In genomic region chr11:26971961-26972360, GRCh38 we compare ENCODE assay signal across 18 cellular contexts. TPM values are rescaled to one million over a fixed set of nuclear protein-coding genes. Genes with fewer than 3 reads are reported as not detected.
DNase-seq lines count a peak whose midpoint lies in the region; ATAC-seq and TF ChIP-seq lines count a peak whose summit lies in the region.
"Had no signal": no experiment of that assay in that cellular context is flagged by ENCODE, and none has a peak within 500 bp of the region (broad histone marks: within the 10 kb centered on the region; RNA-seq: fewer than 3 reads in every experiment).

No MANE protein-coding gene starts in this region.

- H3K27me3 ChIP-seq in GM23248 (replicated peaks; ENCODE audit: insufficient read depth) (no peaks in the 10 kb centered on the region), RWPE2 (ENCODE audit: insufficient read depth, poor library complexity, severe bottlenecking) (no peaks in the 10 kb centered on the region), uterus (no peaks in the 10 kb centered on the region)
- H3K27me3 ChIP-seq: BLaER1 had no signal

- no peaks in the 10 kb centered on the region for H3K79me2 ChIP-seq in GM23248 (ENCODE audit: insufficient read depth)

- H3F3A ChIP-seq in GM23248 (ENCODE audit: insufficient read depth) = peaks cover 31% of the 10 kb centered on the region

- 11 to 16% methylated on average over 2 of the region's 2 CpGs for WGBS in GM23248 (ENCODE audit: low coverage in 1 of 2, low lambda C conversion rate in 2 of 2, missing lambda C conversion rate in 2 of 2), 2 experiments

- intact Hi-C loops in uterus (cut with DNase I; ENCODE audit: low total_unique reads) = no loop called here

- TF ChIP-seq POLR2A in uterus (IDR thresholded peaks at IDR 0.05) = no peak

- H3K27ac ChIP-seq in GM23248 (peak overlapping the region; percentile 31; the same call in 1 of the 2 replicates), RWPE2 (ENCODE audit: poor library complexity, severe bottlenecking) (peak overlapping the region; percentile 32), uterus (no peak overlapping the region)
- H3K27ac ChIP-seq: A549, BLaER1, KMS-11 had no signal

- H3K36me3 ChIP-seq in GM23248 (ENCODE audit: low read depth) (no peaks in the 10 kb centered on the region), RWPE2 (ENCODE audit: low read depth) (no peaks in the 10 kb centered on the region), uterus (no peaks in the 10 kb centered on the region)
- H3K36me3 ChIP-seq: BLaER1 had no signal

- H3K9me3 ChIP-seq in GM23248 (ENCODE audit: low read depth) = no peaks in the 10 kb centered on the region
- no peaks in the 10 kb centered on the region for H3K9me3 ChIP-seq in RWPE2 (ENCODE audit: severe bottlenecking)
- no peaks in the 10 kb centered on the region for H3K9me3 ChIP-seq in uterus
- H3K9me3 ChIP-seq: A549, BLaER1 had no signal

- H3K4me1 ChIP-seq in GM23248 (ENCODE audit: insufficient read depth) (peaks cover 32% of the 10 kb centered on the region), RWPE2 (ENCODE audit: insufficient read depth, poor library complexity, severe bottlenecking) (peaks cover 10% of the 10 kb centered on the region), uterus (no peaks in the 10 kb centered on the region)
- H3K4me1 ChIP-seq: A549, BLaER1 had no signal

- H3K9me2 ChIP-seq in GM23248 (ENCODE audit: insufficient read depth) = no peaks in the 10 kb centered on the region

- no peak overlapping the region for H2AFZ ChIP-seq in GM23248
- H2AFZ ChIP-seq: GM23338 had no signal

- no peak overlapping the region for H3K4me3 ChIP-seq in GM23248
- no peak overlapping the region for H3K4me3 ChIP-seq in RWPE2 (ENCODE audit: severe bottlenecking)
- no peak overlapping the region for H3K4me3 ChIP-seq in foreskin fibroblast (ENCODE audit: low read depth in 1 of 2, low read length in 2 of 2)
- H3K4me3 ChIP-seq in uterus = no peak overlapping the region
- H3K4me3 ChIP-seq: A549, BLaER1, GM23338 had no signal

- H3K9ac ChIP-seq in GM23248 = no peak overlapping the region
- H3K9ac ChIP-seq: BLaER1, KMS-11 had no signal

- DNase-seq in EH (ENCODE audit: low read depth) (peak; percentile 67), GM23248 (peak; percentile 67), RWPE2 (ENCODE audit: low spot score) (no peak), foreskin fibroblast (peak; percentile 39 to 52), DMS53 (lab: John Stamatoyannopoulos, UW) (no peak), uterus (no peak), DMS 273 treated with DMSO at 0.1 percent for 48 hours (lab: John Stamatoyannopoulos, UW) (no peak)
- DNase-seq: AML-193; CD8-positive, alpha-beta memory T cell; DMS79; GF-D8; H7 had no signal

- ATAC-seq in RWPE2 (ENCODE audit: low read depth) = peak; percentile 52; the same call in 2 of the 3 replicates
- ATAC-seq in GM19455 (IDR thresholded peaks at IDR 0.05; ENCODE audit: unreplicated experiment) = no peak
- ATAC-seq: A549, GM23338 had no signal

- in situ Hi-C loops in GM23248 (cut with MboI) = no loop called here

- H3K4me2 ChIP-seq in GM23248 (ENCODE audit: unreplicated experiment) = no peak overlapping the region
- H3K4me2 ChIP-seq: A549, BLaER1, GM23338, KMS-11 had no signal

- H4K20me1 ChIP-seq in GM23248 (ENCODE audit: insufficient read depth) = no peaks in the 10 kb centered on the region
- H4K20me1 ChIP-seq: BLaER1 had no signal

- no peak for TF ChIP-seq CTCF in RWPE2 (IDR thresholded peaks at IDR 0.05; ENCODE audit: poor library complexity, severe bottlenecking)
- no peak for TF ChIP-seq CTCF in foreskin fibroblast (IDR thresholded peaks at IDR 0.05; ENCODE audit: low read depth, low read length)
- no peak for TF ChIP-seq CTCF in uterus (IDR thresholded peaks at IDR 0.05)

RNA-seq across cellular contexts. Expression of gene FIBIN, which starts 22.0 kb away (rescaled TPM):
- total RNA-seq in GM23248 (2014; rRNA removed; shearing (Covaris generic)) = 45.3 and 48.1 TPM in 2 replicates
- polyA plus RNA-seq in GM23248 (2016; fragmentation: Nextera tagmentation; extraction: Ambion mirVana) = 42.2 and 45.8 TPM in 2 replicates
- 10 to 100 TPM in 2 of 4 donors, 1 to 10 TPM in 2; 6.8 to 40.3 (median 14.6) TPM for total RNA-seq in uterus
- total RNA-seq: CD8-positive, alpha-beta memory T cell; HT-29 had no signal
- polyA plus RNA-seq: CD8-positive, alpha-beta memory T cell had no signal

Comparison
In these comparisons a context has a peak if more than half of its experiments do, and no peak if none do; other contexts are left out.
1. DNase-seq: peak in EH (single experiment), GM23248 (single experiment) and foreskin fibroblast (2 of 2); none in RWPE2 (single experiment), DMS53 (single experiment), uterus (0 of 2) and DMS 273 treated with DMSO at 0.1 percent for 48 hours (single experiment).
2. H3K27ac ChIP-seq: peak in GM23248 (single experiment) and RWPE2 (single experiment); none in uterus (0 of 2).